7 cellular contexts compared by ENCODE assay signal in the genomic region with DNA sequence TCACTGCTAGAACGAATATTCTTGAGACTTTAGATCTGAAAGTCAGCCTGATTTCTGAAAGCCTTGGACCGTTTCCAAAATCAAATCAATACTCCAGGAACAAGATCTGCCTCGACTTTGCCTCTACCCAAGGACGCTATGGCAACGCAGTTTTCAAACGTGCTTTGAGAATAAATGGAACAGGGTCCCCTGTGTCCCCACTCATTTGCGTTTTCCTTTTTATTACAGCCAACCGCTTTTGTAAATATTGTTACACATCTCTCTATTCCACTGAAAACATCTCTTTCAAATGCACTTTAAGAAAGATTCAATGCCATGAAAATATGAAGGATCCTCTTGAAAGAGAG. TPM values are rescaled to one million over a fixed set of nuclear protein-coding genes. Genes with fewer than 3 reads are reported as not detected.
DNase-seq lines count a peak whose midpoint lies in the region; ATAC-seq, FAIRE-seq and TF ChIP-seq lines count a peak whose summit lies in the region.
"Not testable (repeated sequence)": the region's sequence is repeated elsewhere in the genome, so short reads cannot be mapped to it uniquely, and the experiment has no call there.

No MANE protein-coding gene starts in this region.

- not testable (repeated sequence) for H3K27ac ChIP-seq in CD4-positive, alpha-beta memory T cell (ENCODE audit: low read depth, low read length); HEK293 (ENCODE audit: extremely low read depth, low read depth, low read length); RWPE1; keratinocyte (ENCODE audit: control insufficient read depth, insufficient read depth, low read length)

- not testable (repeated sequence) for H3K9me3 Mint-ChIP-seq in CD4-positive, alpha-beta memory T cell; activated CD8-positive, alpha-beta T cell treated with anti-CD3 and anti-CD28 coated beads for 36 hours; central memory CD8-positive, alpha-beta T cell

- not testable (repeated sequence) for H3K9me3 ChIP-seq in CD4-positive, alpha-beta memory T cell (ENCODE audit: control insufficient read depth in 1 of 2, low read length in 2 of 2); HEK293 (ENCODE audit: control insufficient read depth, insufficient read depth, low read depth, low read length); keratinocyte (ENCODE audit: control insufficient read depth, low read depth, low read length); skeletal muscle satellite cell (replicated peaks; ENCODE audit: low read length)

- not testable (repeated sequence) for H3K27me3 ChIP-seq in CD4-positive, alpha-beta memory T cell (ENCODE audit: insufficient read depth, low read length); keratinocyte (ENCODE audit: control insufficient read depth, extremely low read depth, insufficient read depth, low read length); skeletal muscle satellite cell (ENCODE audit: control insufficient read depth, insufficient read depth, low read length)

- not testable (repeated sequence) for H2AFZ ChIP-seq in keratinocyte (ENCODE audit: control insufficient read depth, low read length)

- FAIRE-seq in keratinocyte (lab: Jason Lieb, UNC): not testable (repeated sequence)

- H3K9me1 ChIP-seq in keratinocyte (ENCODE audit: control insufficient read depth, extremely low read depth, insufficient read depth, low read length): not testable (repeated sequence)

- CTCF ChIA-PET in CD4-positive, alpha-beta memory T cell (lab: Charles Lee; ENCODE audit: partially characterized antibody): interaction anchor here (0.9 to 9.0 kb wide), 5 partner anchors 16 to 47 kb away, joined by 3 to 131 read pairs (median 4); no protein-coding TSS in a partner anchor
- CTCF ChIA-PET in HEK293 (lab: Yijun Ruan, JAX): interaction anchor here (0.6 to 10.0 kb wide), 18 partner anchors 12 to 201 kb away, joined by 3 to 98 read pairs (median 5); partner anchors contain the start of gene ATP6V1G2
- CTCF ChIA-PET in RWPE1 (lab: Yijun Ruan, JAX): interaction anchor here (3.9 kb wide), 1 partner anchor 45 kb away, joined by 19 read pairs; no protein-coding TSS in a partner anchor
- CTCF ChIA-PET in activated CD8-positive, alpha-beta T cell treated with anti-CD3 and anti-CD28 coated beads for 36 hours (lab: Charles Lee): interaction anchor here (0.8 to 7.9 kb wide), 6 partner anchors 9 to 84 kb away, joined by 3 to 98 read pairs (median 4); no protein-coding TSS in a partner anchor

- H3K36me3 ChIP-seq in CD4-positive, alpha-beta memory T cell (ENCODE audit: insufficient read depth, low read length); HEK293 (ENCODE audit: control insufficient read depth in 2 of 2, insufficient read depth in 1 of 2, low read length in 2 of 2); keratinocyte (ENCODE audit: control insufficient read depth in 2 of 2, extremely low read depth in 1 of 2, insufficient read depth in 2 of 2, low read length in 2 of 2); skeletal muscle satellite cell (ENCODE audit: insufficient read depth, low read length): not testable (repeated sequence)

- peak overlapping the region in 7 of 8 donors; percentile 6 to 82 (median 58) for H3K4me3 Mint-ChIP-seq in CD4-positive, alpha-beta memory T cell
- not testable (repeated sequence) for H3K4me3 Mint-ChIP-seq in activated CD8-positive, alpha-beta T cell treated with anti-CD3 and anti-CD28 coated beads for 36 hours
- H3K4me3 Mint-ChIP-seq in central memory CD8-positive, alpha-beta T cell: peak overlapping the region; percentile 23

- H3K27me3 Mint-ChIP-seq in CD4-positive, alpha-beta memory T cell; activated CD8-positive, alpha-beta T cell treated with anti-CD3 and anti-CD28 coated beads for 36 hours; central memory CD8-positive, alpha-beta T cell: not testable (repeated sequence)

- peaks cover 12 to 21% of the 10 kb centered on the region in 2 donors for H3K36me3 Mint-ChIP-seq in CD4-positive, alpha-beta memory T cell
- H3K36me3 Mint-ChIP-seq in activated CD8-positive, alpha-beta T cell treated with anti-CD3 and anti-CD28 coated beads for 36 hours (ENCODE audit: low read depth): not testable (repeated sequence)
- peaks cover 13% of the 10 kb centered on the region for H3K36me3 Mint-ChIP-seq in central memory CD8-positive, alpha-beta T cell (ENCODE audit: insufficient read depth)

- peaks cover 37% of the 10 kb centered on the region for H3K4me1 ChIP-seq in CD4-positive, alpha-beta memory T cell (ENCODE audit: insufficient read depth, low read length)
- not testable (repeated sequence) for H3K4me1 ChIP-seq in HEK293 (ENCODE audit: control insufficient read depth, insufficient read depth, low read length)
- H3K4me1 ChIP-seq in keratinocyte (ENCODE audit: control insufficient read depth, extremely low read depth, insufficient read depth, low read length): peaks cover 22% of the 10 kb centered on the region
- H3K4me1 ChIP-seq in skeletal muscle satellite cell (ENCODE audit: control insufficient read depth, insufficient read depth, low read length): peaks cover 19% of the 10 kb centered on the region

- intact Hi-C loops in CD4-positive, alpha-beta memory T cell (cut with micrococcal nuclease): loop anchor here (1.0 to 5.0 kb wide), 2 partner anchors 44 to 200 kb away; no protein-coding TSS in a partner anchor
- intact Hi-C loops in activated CD8-positive, alpha-beta T cell treated with anti-CD3 and anti-CD28 coated beads for 36 hours (cut with micrococcal nuclease): loop anchor here (1.0 kb wide), 1 partner anchor 44 kb away; no protein-coding TSS in a partner anchor

- H3K4me3 ChIP-seq in CD4-positive, alpha-beta memory T cell (ENCODE audit: low read length in 2 of 2); HEK293 (ENCODE audit: low read depth, low read length); keratinocyte (ENCODE audit: control insufficient read depth in 2 of 3, extremely low read depth in 1 of 3, insufficient read depth in 2 of 3, low read depth in 1 of 3, low read length in 3 of 3); skeletal muscle satellite cell (ENCODE audit: low read length): not testable (repeated sequence)

- not testable (repeated sequence) for TF ChIP-seq CTCF in HEK293 (tag by site-specific recombination; IDR thresholded peaks at IDR 0.05); keratinocyte (optimal IDR thresholded peaks at IDR 0.05 in 1 of 3, IDR thresholded peaks at IDR 0.05 in 1 of 3, conservative IDR thresholded peaks at IDR 0.05 in 1 of 3; ENCODE audit: extremely low read depth in 1 of 3, insufficient read depth in 2 of 3, low read length in 3 of 3)
- TF ChIP-seq CTCF in RWPE1 (conservative IDR thresholded peaks at IDR 0.05; ENCODE audit: low read depth): peak; percentile 53
- peak; percentile 7 for TF ChIP-seq CTCF in activated CD8-positive, alpha-beta T cell treated with anti-CD3 and anti-CD28 coated beads for 36 hours (IDR thresholded peaks at IDR 0.05)

- H3K9ac ChIP-seq in keratinocyte (ENCODE audit: control insufficient read depth, extremely low read depth, insufficient read depth, low read length); skeletal muscle satellite cell (ENCODE audit: low read depth, low read length): not testable (repeated sequence)

- H3K4me2 ChIP-seq in keratinocyte (ENCODE audit: control insufficient read depth, extremely low read depth, insufficient read depth, low read depth, low read length): peak overlapping the region; percentile 58
- H3K4me2 ChIP-seq in skeletal muscle satellite cell (ENCODE audit: low read length): peak overlapping the region; percentile 64

- dilution Hi-C loops in keratinocyte (cut with MboI; ENCODE audit: extremely low pct_ligation_motif_present, low sequenced_read_pairs): not testable (repeated sequence)

- H3K4me1 Mint-ChIP-seq in CD4-positive, alpha-beta memory T cell: peaks cover 28 to 51% (median 38%) of the 10 kb centered on the region in 4 donors
- H3K4me1 Mint-ChIP-seq in activated CD8-positive, alpha-beta T cell treated with anti-CD3 and anti-CD28 coated beads for 36 hours (ENCODE audit: low read depth): peaks cover 30% of the 10 kb centered on the region
- H3K4me1 Mint-ChIP-seq in central memory CD8-positive, alpha-beta T cell: peaks cover 50% of the 10 kb centered on the region

- not testable (repeated sequence) for DNase-seq in CD4-positive, alpha-beta memory T cell; RWPE1 (ENCODE audit: low spot score); activated CD8-positive, alpha-beta T cell treated with anti-CD3 and anti-CD28 coated beads for 36 hours; central memory CD8-positive, alpha-beta T cell (ENCODE audit: low spot score in 2 of 2); keratinocyte (ENCODE audit: low read depth, low spot score)

- POLR2A ChIA-PET in CD4-positive, alpha-beta memory T cell (lab: Charles Lee; ENCODE audit: partially characterized antibody); RWPE1 (lab: Yijun Ruan, JAX; ENCODE audit: low non-redundant PET): not testable (repeated sequence)
- POLR2A ChIA-PET in HEK293 (lab: Yijun Ruan, JAX): interaction anchor here (0.6 kb wide), 1 partner anchor 145 kb away, joined by 3 read pairs; the partner anchor contains the start of gene DDX39B
- POLR2A ChIA-PET in activated CD8-positive, alpha-beta T cell treated with anti-CD3 and anti-CD28 coated beads for 36 hours (lab: Charles Lee): interaction anchor here (1.4 kb wide), 1 partner anchor 15 kb away, joined by 3 read pairs; no protein-coding TSS in a partner anchor

- H4K20me1 ChIP-seq in keratinocyte (ENCODE audit: control insufficient read depth, extremely low read depth, insufficient read depth, low read length): not testable (repeated sequence)

- H3K27ac Mint-ChIP-seq in CD4-positive, alpha-beta memory T cell: peak overlapping the region in 5 of 7 donors; percentile 54 to 89 (median 68)
- not testable (repeated sequence) for H3K27ac Mint-ChIP-seq in activated CD8-positive, alpha-beta T cell treated with anti-CD3 and anti-CD28 coated beads for 36 hours; central memory CD8-positive, alpha-beta T cell (ENCODE audit: low read depth)

- peaks cover 14% of the 10 kb centered on the region for H3K79me2 ChIP-seq in keratinocyte (ENCODE audit: control insufficient read depth, insufficient read depth, low read length)

- not testable (repeated sequence) for ATAC-seq in activated CD8-positive, alpha-beta T cell treated with anti-CD3 and anti-CD28 coated beads for 36 hours; central memory CD8-positive, alpha-beta T cell (replicated peaks; ENCODE audit: extremely low read depth, poor library complexity, severe bottlenecking)

RNA-seq across cellular contexts. Expression of gene MICA, which starts 6.3 kb away (rescaled TPM):
- 10 to 100 TPM; 18.5 to 21.2 TPM for total RNA-seq in CD4-positive, alpha-beta memory T cell
- 1 to 10 TPM; 3.5 to 5.4 TPM for polyA plus RNA-seq in CD4-positive, alpha-beta memory T cell
- total RNA-seq in activated CD8-positive, alpha-beta T cell treated with anti-CD3 and anti-CD28 coated beads for 36 hours: 1 to 10 TPM; 5.6 to 6.0 TPM
- 59.9 to 81.8 TPM (median 67.7 TPM) in 3 replicates for polyA plus RNA-seq in keratinocyte
- polyA plus RNA-seq in keratinocyte (2011; ENCODE audit: low read depth): 17.9 TPM
- 57.5 and 58.6 TPM in 2 replicates for polyA plus RNA-seq in keratinocyte (2011; cell fraction: cytosol; rRNA removed)
- polyA plus RNA-seq in keratinocyte (2011; cell fraction: nucleus; rRNA removed): 121 and 129 TPM in 2 replicates
- 45.3 and 55.8 TPM in 2 replicates for polyA plus RNA-seq in keratinocyte (2012; ENCODE audit: low replicate concordance)
- 53.9 to 70.1 TPM (median 55.4 TPM) in 3 replicates for polyA minus RNA-seq in keratinocyte
- polyA minus RNA-seq in keratinocyte (2011; cell fraction: cytosol; rRNA and poly(A)+ RNA removed): 43.4 TPM
- 49.2 and 72.2 TPM in 2 replicates for polyA minus RNA-seq in keratinocyte (2011; cell fraction: nucleus; rRNA and poly(A)+ RNA removed)
- 8.7 and 39.0 TPM in 2 replicates for total RNA-seq in skeletal muscle satellite cell (2012; rRNA removed)

RNA-seq across cellular contexts. Expression of gene HLA-B, which starts 40.1 kb away (rescaled TPM):
- total RNA-seq in CD4-positive, alpha-beta memory T cell: 1,000 to 10,000 TPM; 5,565 to 5,762 TPM
- 1,000 to 10,000 TPM; 6,650 to 9,105 TPM for polyA plus RNA-seq in CD4-positive, alpha-beta memory T cell
- 1,000 to 10,000 TPM; 2,892 to 2,968 TPM for total RNA-seq in activated CD8-positive, alpha-beta T cell treated with anti-CD3 and anti-CD28 coated beads for 36 hours
- 265 to 656 TPM (median 312 TPM) in 3 replicates for polyA plus RNA-seq in keratinocyte
- polyA plus RNA-seq in keratinocyte (2011; ENCODE audit: low read depth): 167 TPM
- polyA plus RNA-seq in keratinocyte (2011; cell fraction: cytosol; rRNA removed): 173 and 223 TPM in 2 replicates
- polyA plus RNA-seq in keratinocyte (2011; cell fraction: nucleus; rRNA removed): 499 and 562 TPM in 2 replicates
- 167 and 309 TPM in 2 replicates for polyA plus RNA-seq in keratinocyte (2012; ENCODE audit: low replicate concordance)
- polyA minus RNA-seq in keratinocyte: 147 to 352 TPM (median 330 TPM) in 3 replicates
- 335 TPM for polyA minus RNA-seq in keratinocyte (2011; cell fraction: cytosol; rRNA and poly(A)+ RNA removed)
- polyA minus RNA-seq in keratinocyte (2011; cell fraction: nucleus; rRNA and poly(A)+ RNA removed): 240 and 246 TPM in 2 replicates
- 52.2 and 195 TPM in 2 replicates for total RNA-seq in skeletal muscle satellite cell (2012; rRNA removed)
